Comparison of ENCODE assay signal across 8 cellular contexts in the genomic region with DNA sequence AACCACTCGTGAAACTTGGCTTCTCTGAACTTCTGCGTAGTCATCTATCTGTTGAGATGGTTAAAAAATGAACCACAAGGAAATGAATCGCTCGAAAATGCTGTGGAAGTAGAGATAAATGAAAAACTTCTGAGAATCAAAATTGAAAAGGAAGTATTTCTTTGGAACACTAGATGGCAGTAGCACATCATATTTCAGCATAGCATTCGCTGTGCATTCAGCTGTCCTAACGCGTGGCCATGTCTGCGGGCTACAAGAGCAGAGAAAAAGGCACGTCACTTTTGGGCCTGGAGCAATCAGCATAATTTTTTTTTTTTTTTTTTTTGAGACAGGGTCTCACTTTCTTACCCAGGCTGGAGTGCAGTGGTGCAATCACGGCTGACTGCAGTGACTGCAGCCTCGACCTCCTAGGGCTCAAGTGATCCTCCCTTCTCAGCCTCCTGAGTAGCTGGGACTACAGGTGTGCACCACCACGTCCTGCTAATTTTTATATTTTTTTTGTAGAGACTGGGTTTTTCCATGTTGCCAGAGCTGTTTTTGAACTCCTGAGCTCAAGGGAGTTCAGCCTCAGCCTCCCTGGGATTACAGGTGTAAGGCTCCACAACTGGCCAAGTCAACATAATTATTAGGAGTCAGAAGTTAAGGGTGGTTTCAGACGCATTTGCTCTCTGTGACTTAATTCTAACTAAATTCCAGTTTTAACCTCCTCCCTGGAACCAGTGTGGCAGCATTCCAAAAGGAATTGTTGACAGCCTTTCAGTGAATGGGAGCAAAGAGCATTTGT. TPM values are rescaled to one million over a fixed set of nuclear protein-coding genes. Genes with fewer than 3 reads are reported as not detected.
DNase-seq lines count a peak whose midpoint lies in the region; ATAC-seq, FAIRE-seq and TF ChIP-seq lines count a peak whose summit lies in the region.

No MANE protein-coding gene starts in this region.

- intact Hi-C loops in body of pancreas (cut with DNase I), result no loop called here

- WGBS in body of pancreas, 2 donors, result 17 to 18% methylated on average over 13 of the region's 13 CpGs

- H3K27me3 ChIP-seq in body of pancreas (no peaks in the 10 kb centered on the region), iPS-15b (ENCODE audit: control insufficient read depth, insufficient read depth, low read length) (no peaks in the 10 kb centered on the region)

- POLR2A ChIA-PET in HEK293 (lab: Yijun Ruan, JAX), result interaction anchor here (0.6 to 1.0 kb wide), 3 partner anchors 10 to 302 kb away, joined by 3 to 5 read pairs (median 4); no protein-coding TSS in a partner anchor

- peak; percentile 57; the same call in 1 of the 2 replicates for TF ChIP-seq CTCF in HEK293 (tag by site-specific recombination; IDR thresholded peaks at IDR 0.05)
- TF ChIP-seq CTCF in body of pancreas (IDR thresholded peaks at IDR 0.05), result peak; percentile 58 to 95 (median 89)

- DNase-seq in NCI-H1092 treated with DMSO at 0.1 percent for 48 hours (lab: John Stamatoyannopoulos, UW), result peak; percentile 67
- DNase-seq in body of pancreas, result peak; percentile 54 to 76 (median 75)
- peak; percentile 54 for DNase-seq in smooth muscle cell of the brain vasculature (ENCODE audit: low read depth, low spot score)

- CTCF ChIA-PET in HEK293 (lab: Yijun Ruan, JAX), result interaction anchor here (0.5 to 5.2 kb wide), 64 partner anchors 7 to 1249 kb away, joined by 3 to 57 read pairs (median 4); partner anchors contain the start of gene HEBP2

- ATAC-seq in SK-N-SH treated with all-trans-retinoic acid at 6 μM for 48 hours (peak; percentile 98), body of pancreas (peak; percentile 94), HG03045 (IDR thresholded peaks at IDR 0.05; ENCODE audit: unreplicated experiment) (no peak)

- H3K4me3 ChIP-seq in HEK293 (ENCODE audit: low read depth, low read length) (no peak overlapping the region), body of pancreas (no peak overlapping the region), iPS-15b (ENCODE audit: low read depth, low read length) (no peak overlapping the region)

- FAIRE-seq in G401.6 (lab: Jason Lieb, UNC), result peak; percentile 89

- peak overlapping the region; percentile 30 for H3K9ac ChIP-seq in iPS-15b (ENCODE audit: low read depth, low read length)

- H3K36me3 ChIP-seq in HEK293 (ENCODE audit: control insufficient read depth in 2 of 2, insufficient read depth in 1 of 2, low read length in 2 of 2) (no peaks in the 10 kb centered on the region), body of pancreas (replicated peaks in 1 of 2; ENCODE audit: insufficient read depth in 1 of 2, low read depth in 2 of 2) (no peaks in the 10 kb centered on the region), iPS-15b (ENCODE audit: control insufficient read depth, insufficient read depth, low read length) (no peaks in the 10 kb centered on the region)

- H3K27ac ChIP-seq in HEK293 (ENCODE audit: extremely low read depth, low read depth, low read length), result no peak overlapping the region
- H3K27ac ChIP-seq in body of pancreas, result no peak overlapping the region

- no peak for TF ChIP-seq POLR2A in body of pancreas (IDR thresholded peaks at IDR 0.05)

- H3K9me3 ChIP-seq in HEK293 (ENCODE audit: control insufficient read depth, insufficient read depth, low read depth, low read length), result no peaks in the 10 kb centered on the region
- no peaks in the 10 kb centered on the region for H3K9me3 ChIP-seq in body of pancreas
- no peaks in the 10 kb centered on the region for H3K9me3 ChIP-seq in iPS-15b (ENCODE audit: control insufficient read depth, insufficient read depth, low read length)

- H3K4me1 ChIP-seq in HEK293 (ENCODE audit: control insufficient read depth, insufficient read depth, low read length) (no peaks in the 10 kb centered on the region), body of pancreas (peaks cover 5% of the 10 kb centered on the region), iPS-15b (ENCODE audit: control insufficient read depth, insufficient read depth, low read length) (peaks cover 4% of the 10 kb centered on the region)

TF ChIP-seq in HEK293, 187 proteins besides CTCF, POLR2A, EP300 and RAD21 (continues in another document):
- TF ChIP-seq ZBTB20 (tag by site-specific recombination; IDR thresholded peaks at IDR 0.05), result no peak
- no peak for TF ChIP-seq ZNF23 (tag by site-specific recombination; IDR thresholded peaks at IDR 0.05; ENCODE audit: borderline replicate concordance)
- TF ChIP-seq ZSCAN16 (tag by site-specific recombination; IDR thresholded peaks at IDR 0.05), result no peak
- no peak for TF ChIP-seq SCRT2 (tag by site-specific recombination; IDR thresholded peaks at IDR 0.05)
- TF ChIP-seq SCRT1 (tag by site-specific recombination; IDR thresholded peaks at IDR 0.05; ENCODE audit: borderline replicate concordance), result 0 out of 2 replicates have a peak, but pooled peaks have one; percentile 45
- peak; percentile 12; the same call in 1 of the 2 replicates for TF ChIP-seq ZNF394 (tag by site-specific recombination; IDR thresholded peaks at IDR 0.05; ENCODE audit: borderline replicate concordance)
- TF ChIP-seq ZNF221 (tag by site-specific recombination; IDR thresholded peaks at IDR 0.05; ENCODE audit: borderline replicate concordance), result no peak
- TF ChIP-seq, protein P1, sequence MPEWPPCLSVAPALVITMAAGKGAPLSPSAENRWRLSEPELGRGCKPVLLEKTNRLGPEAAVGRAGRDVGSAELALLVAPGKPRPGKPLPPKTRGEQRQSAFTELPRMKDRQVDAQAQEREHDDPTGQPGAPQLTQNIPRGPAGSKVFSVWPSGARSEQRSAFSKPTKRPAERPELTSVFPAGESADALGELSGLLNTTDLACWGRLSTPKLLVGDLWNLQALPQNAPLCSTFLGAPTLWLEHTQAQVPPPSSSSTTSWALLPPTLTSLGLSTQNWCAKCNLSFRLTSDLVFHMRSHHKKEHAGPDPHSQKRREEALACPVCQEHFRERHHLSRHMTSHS (tag by site-specific recombination; IDR thresholded peaks at IDR 0.05), result no peak
- TF ChIP-seq, protein P2, sequence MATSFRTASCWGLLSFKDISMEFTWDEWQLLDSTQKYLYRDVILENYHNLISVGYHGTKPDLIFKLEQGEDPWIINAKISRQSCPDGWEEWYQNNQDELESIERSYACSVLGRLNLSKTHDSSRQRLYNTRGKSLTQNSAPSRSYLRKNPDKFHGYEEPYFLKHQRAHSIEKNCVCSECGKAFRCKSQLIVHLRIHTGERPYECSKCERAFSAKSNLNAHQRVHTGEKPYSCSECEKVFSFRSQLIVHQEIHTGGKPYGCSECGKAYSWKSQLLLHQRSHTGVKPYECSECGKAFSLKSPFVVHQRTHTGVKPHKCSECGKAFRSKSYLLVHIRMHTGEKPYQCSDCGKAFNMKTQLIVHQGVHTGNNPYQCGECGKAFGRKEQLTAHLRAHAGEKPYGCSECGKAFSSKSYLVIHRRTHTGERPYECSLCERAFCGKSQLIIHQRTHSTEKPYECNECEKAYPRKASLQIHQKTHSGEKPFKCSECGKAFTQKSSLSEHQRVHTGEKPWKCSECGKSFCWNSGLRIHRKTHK (tag by site-specific recombination; IDR thresholded peaks at IDR 0.05), result no peak
- no peak for TF ChIP-seq ZNF311 (tag by site-specific recombination; IDR thresholded peaks at IDR 0.05; ENCODE audit: borderline replicate concordance)
- no peak for TF ChIP-seq GLI4 (tag by site-specific recombination; IDR thresholded peaks at IDR 0.05)
- TF ChIP-seq ZNF16 (tag by site-specific recombination; IDR thresholded peaks at IDR 0.05; ENCODE audit: low read depth), result no peak

TF ChIP-seq in SK-N-SH treated with all-trans-retinoic acid at 6 μM for 48 hours, 23 proteins besides CTCF, POLR2A, EP300 and RAD21 (continues in another document):
- TF ChIP-seq ARNTL (CRISPR knock-in tag; IDR thresholded peaks at IDR 0.05; ENCODE audit: borderline replicate concordance, low read depth), result no peak
- no peak for TF ChIP-seq ZNF565 (CRISPR knock-in tag; conservative IDR thresholded peaks at IDR 0.05; ENCODE audit: low read depth)
- no peak for TF ChIP-seq RARB (CRISPR knock-in tag; IDR thresholded peaks at IDR 0.05)
- no peak for TF ChIP-seq ESRRG (CRISPR knock-in tag; IDR thresholded peaks at IDR 0.05)
- TF ChIP-seq, protein P3, sequence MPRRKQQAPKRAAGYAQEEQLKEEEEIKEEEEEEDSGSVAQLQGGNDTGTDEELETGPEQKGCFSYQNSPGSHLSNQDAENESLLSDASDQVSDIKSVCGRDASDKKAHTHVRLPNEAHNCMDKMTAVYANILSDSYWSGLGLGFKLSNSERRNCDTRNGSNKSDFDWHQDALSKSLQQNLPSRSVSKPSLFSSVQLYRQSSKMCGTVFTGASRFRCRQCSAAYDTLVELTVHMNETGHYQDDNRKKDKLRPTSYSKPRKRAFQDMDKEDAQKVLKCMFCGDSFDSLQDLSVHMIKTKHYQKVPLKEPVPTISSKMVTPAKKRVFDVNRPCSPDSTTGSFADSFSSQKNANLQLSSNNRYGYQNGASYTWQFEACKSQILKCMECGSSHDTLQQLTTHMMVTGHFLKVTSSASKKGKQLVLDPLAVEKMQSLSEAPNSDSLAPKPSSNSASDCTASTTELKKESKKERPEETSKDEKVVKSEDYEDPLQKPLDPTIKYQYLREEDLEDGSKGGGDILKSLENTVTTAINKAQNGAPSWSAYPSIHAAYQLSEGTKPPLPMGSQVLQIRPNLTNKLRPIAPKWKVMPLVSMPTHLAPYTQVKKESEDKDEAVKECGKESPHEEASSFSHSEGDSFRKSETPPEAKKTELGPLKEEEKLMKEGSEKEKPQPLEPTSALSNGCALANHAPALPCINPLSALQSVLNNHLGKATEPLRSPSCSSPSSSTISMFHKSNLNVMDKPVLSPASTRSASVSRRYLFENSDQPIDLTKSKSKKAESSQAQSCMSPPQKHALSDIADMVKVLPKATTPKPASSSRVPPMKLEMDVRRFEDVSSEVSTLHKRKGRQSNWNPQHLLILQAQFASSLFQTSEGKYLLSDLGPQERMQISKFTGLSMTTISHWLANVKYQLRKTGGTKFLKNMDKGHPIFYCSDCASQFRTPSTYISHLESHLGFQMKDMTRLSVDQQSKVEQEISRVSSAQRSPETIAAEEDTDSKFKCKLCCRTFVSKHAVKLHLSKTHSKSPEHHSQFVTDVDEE (CRISPR knock-in tag; IDR thresholded peaks at IDR 0.05), result no peak
- TF ChIP-seq ZFP30 (CRISPR knock-in tag; IDR thresholded peaks at IDR 0.05), result no peak
- no peak for TF ChIP-seq GLIS3 (CRISPR knock-in tag; IDR thresholded peaks at IDR 0.05)

RNA-seq across cellular contexts. Expression of gene PERP, which starts 8.8 kb away (rescaled TPM):
- 10 to 100 TPM; 16.5 to 35.8 TPM for total RNA-seq in body of pancreas

RNA-seq across cellular contexts. Expression of gene ARFGEF3, which starts 45.7 kb away (rescaled TPM):
- 10 to 100 TPM; 13.5 to 21.8 TPM for total RNA-seq in body of pancreas
